Comparison of ENCODE assay signal across 3 cellular contexts in the genomic region with DNA sequence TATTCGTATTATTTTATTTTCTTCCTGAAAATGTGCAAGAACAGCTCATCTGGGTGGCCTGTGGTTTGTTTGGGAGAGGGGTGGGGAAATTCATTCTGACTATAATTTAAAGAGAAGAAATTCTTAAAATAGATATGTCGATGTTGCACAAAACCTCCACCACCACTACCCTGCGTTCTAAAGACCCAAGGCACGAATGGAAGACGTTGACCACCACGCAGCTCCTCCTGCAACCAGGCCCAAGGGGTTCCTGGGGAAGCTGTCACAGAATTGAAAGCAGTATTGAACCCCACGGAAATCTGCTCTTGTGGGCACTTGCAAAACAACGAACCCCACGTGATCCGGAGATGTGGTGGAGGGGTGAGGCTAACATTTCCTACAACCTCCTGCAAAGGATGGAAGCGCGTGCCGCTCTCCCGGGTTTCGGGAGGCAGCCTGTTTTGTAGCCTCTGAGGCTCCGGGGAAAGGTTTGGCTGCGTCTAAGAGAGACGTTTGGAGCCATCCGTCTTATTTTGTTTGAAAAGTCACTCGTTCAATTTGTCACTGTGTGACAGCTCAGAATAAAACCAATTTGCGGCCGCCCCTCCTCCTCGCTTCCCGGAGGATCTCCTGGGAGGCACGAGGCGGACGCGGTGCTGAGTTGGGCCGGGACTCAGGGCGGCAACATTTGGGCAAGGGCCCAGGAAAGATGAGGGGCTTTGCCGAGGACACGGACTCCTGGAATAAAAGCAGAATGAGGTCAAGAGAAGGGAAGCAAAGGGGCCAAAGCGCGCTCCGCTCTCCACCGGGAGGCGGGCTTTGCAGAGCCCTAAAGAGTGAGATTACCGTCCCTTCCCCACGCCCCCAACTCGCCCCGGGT.
TF ChIP-seq lines count a peak whose summit lies in the region.

No MANE protein-coding gene starts in this region.

TF ChIP-seq in SK-N-SH, 30 proteins besides CTCF, POLR2A, EP300 and RAD21:
- TF ChIP-seq SMC3 (IDR thresholded peaks at IDR 0.05; ENCODE audit: low read depth, low read length) (no peak), FOSL2 (IDR thresholded peaks at IDR 0.05; ENCODE audit: borderline replicate concordance, low read depth) (no peak)
TF ChIP-seq in SK-N-SH: peak in this region for 0.

TF ChIP-seq in SK-N-SH treated with all-trans-retinoic acid at 6 μM for 48 hours, 23 proteins besides CTCF, POLR2A, EP300 and RAD21 (continues in another document):
- TF ChIP-seq GLIS3 (CRISPR knock-in tag; IDR thresholded peaks at IDR 0.05) (no peak), PPARA (CRISPR knock-in tag; IDR thresholded peaks at IDR 0.05; ENCODE audit: borderline replicate concordance) (no peak), ESRRG (CRISPR knock-in tag; IDR thresholded peaks at IDR 0.05) (no peak), BACH2 (CRISPR knock-in tag; IDR thresholded peaks at IDR 0.05; ENCODE audit: borderline replicate concordance) (no peak), SNAI2 (CRISPR knock-in tag; IDR thresholded peaks at IDR 0.05) (no peak), ZC3H10 (CRISPR knock-in tag; IDR thresholded peaks at IDR 0.05) (no peak), TOX (CRISPR knock-in tag; IDR thresholded peaks at IDR 0.05; ENCODE audit: borderline replicate concordance) (no peak), ZFP30 (CRISPR knock-in tag; IDR thresholded peaks at IDR 0.05) (no peak), ISL1 (CRISPR knock-in tag; IDR thresholded peaks at IDR 0.05) (no peak)
- TF ChIP-seq, protein P1, sequence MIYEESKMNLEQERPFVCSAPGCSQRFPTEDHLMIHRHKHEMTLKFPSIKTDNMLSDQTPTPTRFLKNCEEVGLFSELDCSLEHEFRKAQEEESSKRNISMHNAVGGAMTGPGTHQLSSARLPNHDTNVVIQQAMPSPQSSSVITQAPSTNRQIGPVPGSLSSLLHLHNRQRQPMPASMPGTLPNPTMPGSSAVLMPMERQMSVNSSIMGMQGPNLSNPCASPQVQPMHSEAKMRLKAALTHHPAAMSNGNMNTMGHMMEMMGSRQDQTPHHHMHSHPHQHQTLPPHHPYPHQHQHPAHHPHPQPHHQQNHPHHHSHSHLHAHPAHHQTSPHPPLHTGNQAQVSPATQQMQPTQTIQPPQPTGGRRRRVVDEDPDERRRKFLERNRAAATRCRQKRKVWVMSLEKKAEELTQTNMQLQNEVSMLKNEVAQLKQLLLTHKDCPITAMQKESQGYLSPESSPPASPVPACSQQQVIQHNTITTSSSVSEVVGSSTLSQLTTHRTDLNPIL (CRISPR knock-in tag; IDR thresholded peaks at IDR 0.05; ENCODE audit: low read depth), result no peak
- TF ChIP-seq, protein P2, sequence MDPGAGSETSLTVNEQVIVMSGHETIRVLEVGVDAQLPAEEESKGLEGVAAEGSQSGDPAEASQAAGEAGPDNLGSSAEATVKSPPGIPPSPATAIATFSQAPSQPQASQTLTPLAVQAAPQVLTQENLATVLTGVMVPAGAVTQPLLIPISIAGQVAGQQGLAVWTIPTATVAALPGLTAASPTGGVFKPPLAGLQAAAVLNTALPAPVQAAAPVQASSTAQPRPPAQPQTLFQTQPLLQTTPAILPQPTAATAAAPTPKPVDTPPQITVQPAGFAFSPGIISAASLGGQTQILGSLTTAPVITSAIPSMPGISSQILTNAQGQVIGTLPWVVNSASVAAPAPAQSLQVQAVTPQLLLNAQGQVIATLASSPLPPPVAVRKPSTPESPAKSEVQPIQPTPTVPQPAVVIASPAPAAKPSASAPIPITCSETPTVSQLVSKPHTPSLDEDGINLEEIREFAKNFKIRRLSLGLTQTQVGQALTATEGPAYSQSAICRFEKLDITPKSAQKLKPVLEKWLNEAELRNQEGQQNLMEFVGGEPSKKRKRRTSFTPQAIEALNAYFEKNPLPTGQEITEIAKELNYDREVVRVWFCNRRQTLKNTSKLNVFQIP (CRISPR knock-in tag; IDR thresholded peaks at IDR 0.05; ENCODE audit: borderline replicate concordance, low read depth), result no peak
- TF ChIP-seq, protein P3, sequence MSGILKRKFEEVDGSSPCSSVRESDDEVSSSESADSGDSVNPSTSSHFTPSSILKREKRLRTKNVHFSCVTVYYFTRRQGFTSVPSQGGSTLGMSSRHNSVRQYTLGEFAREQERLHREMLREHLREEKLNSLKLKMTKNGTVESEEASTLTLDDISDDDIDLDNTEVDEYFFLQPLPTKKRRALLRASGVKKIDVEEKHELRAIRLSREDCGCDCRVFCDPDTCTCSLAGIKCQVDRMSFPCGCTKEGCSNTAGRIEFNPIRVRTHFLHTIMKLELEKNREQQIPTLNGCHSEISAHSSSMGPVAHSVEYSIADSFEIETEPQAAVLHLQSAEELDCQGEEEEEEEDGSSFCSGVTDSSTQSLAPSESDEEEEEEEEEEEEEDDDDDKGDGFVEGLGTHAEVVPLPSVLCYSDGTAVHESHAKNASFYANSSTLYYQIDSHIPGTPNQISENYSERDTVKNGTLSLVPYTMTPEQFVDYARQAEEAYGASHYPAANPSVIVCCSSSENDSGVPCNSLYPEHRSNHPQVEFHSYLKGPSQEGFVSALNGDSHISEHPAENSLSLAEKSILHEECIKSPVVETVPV (CRISPR knock-in tag; IDR thresholded peaks at IDR 0.05), result no peak
- TF ChIP-seq, protein P4, sequence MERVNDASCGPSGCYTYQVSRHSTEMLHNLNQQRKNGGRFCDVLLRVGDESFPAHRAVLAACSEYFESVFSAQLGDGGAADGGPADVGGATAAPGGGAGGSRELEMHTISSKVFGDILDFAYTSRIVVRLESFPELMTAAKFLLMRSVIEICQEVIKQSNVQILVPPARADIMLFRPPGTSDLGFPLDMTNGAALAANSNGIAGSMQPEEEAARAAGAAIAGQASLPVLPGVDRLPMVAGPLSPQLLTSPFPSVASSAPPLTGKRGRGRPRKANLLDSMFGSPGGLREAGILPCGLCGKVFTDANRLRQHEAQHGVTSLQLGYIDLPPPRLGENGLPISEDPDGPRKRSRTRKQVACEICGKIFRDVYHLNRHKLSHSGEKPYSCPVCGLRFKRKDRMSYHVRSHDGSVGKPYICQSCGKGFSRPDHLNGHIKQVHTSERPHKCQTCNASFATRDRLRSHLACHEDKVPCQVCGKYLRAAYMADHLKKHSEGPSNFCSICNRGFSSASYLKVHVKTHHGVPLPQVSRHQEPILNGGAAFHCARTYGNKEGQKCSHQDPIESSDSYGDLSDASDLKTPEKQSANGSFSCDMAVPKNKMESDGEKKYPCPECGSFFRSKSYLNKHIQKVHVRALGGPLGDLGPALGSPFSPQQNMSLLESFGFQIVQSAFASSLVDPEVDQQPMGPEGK (CRISPR knock-in tag; IDR thresholded peaks at IDR 0.05; ENCODE audit: borderline replicate concordance), result no peak
- TF ChIP-seq, protein P5, sequence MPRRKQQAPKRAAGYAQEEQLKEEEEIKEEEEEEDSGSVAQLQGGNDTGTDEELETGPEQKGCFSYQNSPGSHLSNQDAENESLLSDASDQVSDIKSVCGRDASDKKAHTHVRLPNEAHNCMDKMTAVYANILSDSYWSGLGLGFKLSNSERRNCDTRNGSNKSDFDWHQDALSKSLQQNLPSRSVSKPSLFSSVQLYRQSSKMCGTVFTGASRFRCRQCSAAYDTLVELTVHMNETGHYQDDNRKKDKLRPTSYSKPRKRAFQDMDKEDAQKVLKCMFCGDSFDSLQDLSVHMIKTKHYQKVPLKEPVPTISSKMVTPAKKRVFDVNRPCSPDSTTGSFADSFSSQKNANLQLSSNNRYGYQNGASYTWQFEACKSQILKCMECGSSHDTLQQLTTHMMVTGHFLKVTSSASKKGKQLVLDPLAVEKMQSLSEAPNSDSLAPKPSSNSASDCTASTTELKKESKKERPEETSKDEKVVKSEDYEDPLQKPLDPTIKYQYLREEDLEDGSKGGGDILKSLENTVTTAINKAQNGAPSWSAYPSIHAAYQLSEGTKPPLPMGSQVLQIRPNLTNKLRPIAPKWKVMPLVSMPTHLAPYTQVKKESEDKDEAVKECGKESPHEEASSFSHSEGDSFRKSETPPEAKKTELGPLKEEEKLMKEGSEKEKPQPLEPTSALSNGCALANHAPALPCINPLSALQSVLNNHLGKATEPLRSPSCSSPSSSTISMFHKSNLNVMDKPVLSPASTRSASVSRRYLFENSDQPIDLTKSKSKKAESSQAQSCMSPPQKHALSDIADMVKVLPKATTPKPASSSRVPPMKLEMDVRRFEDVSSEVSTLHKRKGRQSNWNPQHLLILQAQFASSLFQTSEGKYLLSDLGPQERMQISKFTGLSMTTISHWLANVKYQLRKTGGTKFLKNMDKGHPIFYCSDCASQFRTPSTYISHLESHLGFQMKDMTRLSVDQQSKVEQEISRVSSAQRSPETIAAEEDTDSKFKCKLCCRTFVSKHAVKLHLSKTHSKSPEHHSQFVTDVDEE (CRISPR knock-in tag; IDR thresholded peaks at IDR 0.05), result no peak

TF ChIP-seq in GM12878, 131 proteins besides CTCF, POLR2A, EP300 and RAD21:
- TF ChIP-seq SMAD1 (IDR thresholded peaks at IDR 0.05; ENCODE audit: low read depth, partially characterized antibody), result no peak
- peak; percentile 52; the same call in 1 of the 2 replicates for TF ChIP-seq CBFB (IDR thresholded peaks at IDR 0.05; ENCODE audit: low read depth)
- TF ChIP-seq RELA (IDR thresholded peaks at IDR 0.05; ENCODE audit: borderline replicate concordance, partially characterized antibody), result no peak
- TF ChIP-seq NBN (IDR thresholded peaks at IDR 0.05), result 0 out of 2 replicates have a peak, but pooled peaks have one; percentile 39
- TF ChIP-seq KDM1A (IDR thresholded peaks at IDR 0.05; ENCODE audit: borderline replicate concordance), result no peak
- peak; percentile 59; the same call in 1 of the 2 replicates for TF ChIP-seq NFIC (IDR thresholded peaks at IDR 0.05; ENCODE audit: low read depth, low read length)
- TF ChIP-seq, protein P6, sequence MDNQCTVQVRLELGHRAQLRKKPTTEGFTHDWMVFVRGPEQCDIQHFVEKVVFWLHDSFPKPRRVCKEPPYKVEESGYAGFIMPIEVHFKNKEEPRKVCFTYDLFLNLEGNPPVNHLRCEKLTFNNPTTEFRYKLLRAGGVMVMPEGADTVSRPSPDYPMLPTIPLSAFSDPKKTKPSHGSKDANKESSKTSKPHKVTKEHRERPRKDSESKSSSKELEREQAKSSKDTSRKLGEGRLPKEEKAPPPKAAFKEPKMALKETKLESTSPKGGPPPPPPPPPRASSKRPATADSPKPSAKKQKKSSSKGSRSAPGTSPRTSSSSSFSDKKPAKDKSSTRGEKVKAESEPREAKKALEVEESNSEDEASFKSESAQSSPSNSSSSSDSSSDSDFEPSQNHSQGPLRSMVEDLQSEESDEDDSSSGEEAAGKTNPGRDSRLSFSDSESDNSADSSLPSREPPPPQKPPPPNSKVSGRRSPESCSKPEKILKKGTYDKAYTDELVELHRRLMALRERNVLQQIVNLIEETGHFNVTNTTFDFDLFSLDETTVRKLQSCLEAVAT (IDR thresholded peaks at IDR 0.05), result no peak
- no peak for TF ChIP-seq ASH2L (IDR thresholded peaks at IDR 0.05; ENCODE audit: borderline replicate concordance, low read depth)
- TF ChIP-seq, protein P7, sequence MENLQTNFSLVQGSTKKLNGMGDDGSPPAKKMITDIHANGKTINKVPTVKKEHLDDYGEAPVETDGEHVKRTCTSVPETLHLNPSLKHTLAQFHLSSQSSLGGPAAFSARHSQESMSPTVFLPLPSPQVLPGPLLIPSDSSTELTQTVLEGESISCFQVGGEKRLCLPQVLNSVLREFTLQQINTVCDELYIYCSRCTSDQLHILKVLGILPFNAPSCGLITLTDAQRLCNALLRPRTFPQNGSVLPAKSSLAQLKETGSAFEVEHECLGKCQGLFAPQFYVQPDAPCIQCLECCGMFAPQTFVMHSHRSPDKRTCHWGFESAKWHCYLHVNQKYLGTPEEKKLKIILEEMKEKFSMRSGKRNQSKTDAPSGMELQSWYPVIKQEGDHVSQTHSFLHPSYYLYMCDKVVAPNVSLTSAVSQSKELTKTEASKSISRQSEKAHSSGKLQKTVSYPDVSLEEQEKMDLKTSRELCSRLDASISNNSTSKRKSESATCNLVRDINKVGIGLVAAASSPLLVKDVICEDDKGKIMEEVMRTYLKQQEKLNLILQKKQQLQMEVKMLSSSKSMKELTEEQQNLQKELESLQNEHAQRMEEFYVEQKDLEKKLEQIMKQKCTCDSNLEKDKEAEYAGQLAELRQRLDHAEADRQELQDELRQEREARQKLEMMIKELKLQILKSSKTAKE (IDR thresholded peaks at IDR 0.05; ENCODE audit: low read depth, poor library complexity, severe bottlenecking), result no peak
- TF ChIP-seq EED (IDR thresholded peaks at IDR 0.05; ENCODE audit: low read depth), result no peak
- no peak for TF ChIP-seq CEBPB (IDR thresholded peaks at IDR 0.05; ENCODE audit: borderline replicate concordance in 1 of 2, low read depth in 2 of 2, low read length in 2 of 2)
- TF ChIP-seq JUNB (IDR thresholded peaks at IDR 0.05), result peak; percentile 60
- TF ChIP-seq BHLHE40 (IDR thresholded peaks at IDR 0.05; ENCODE audit: borderline replicate concordance in 1 of 2, low read depth in 2 of 2, low read length in 1 of 2), result no peak
- TF ChIP-seq STAT3 (IDR thresholded peaks at IDR 0.05; ENCODE audit: low read depth, low read length), result no peak
- no peak for TF ChIP-seq TCF12 (IDR thresholded peaks at IDR 0.05; ENCODE audit: low read depth, low read length)
- 0 out of 2 replicates have a peak, but pooled peaks have one; percentile 32 for TF ChIP-seq FOXM1 (IDR thresholded peaks at IDR 0.05; ENCODE audit: low read depth, low read length)
- no peak for TF ChIP-seq SMAD5 (IDR thresholded peaks at IDR 0.05; ENCODE audit: low read depth)
- TF ChIP-seq NFXL1 (IDR thresholded peaks at IDR 0.05; ENCODE audit: borderline replicate concordance), result no peak
- peak; percentile 84 for TF ChIP-seq RUNX3 (IDR thresholded peaks at IDR 0.05; ENCODE audit: low read length)
- peak; percentile 28; the same call in 1 of the 2 replicates for TF ChIP-seq IKZF1 (conservative IDR thresholded peaks at IDR 0.05)
